ENCODE assay signal across 17 cellular contexts in genomic region chr16:76176616-76177015, GRCh38.
DNase-seq lines count a peak whose midpoint lies in the region; ATAC-seq, FAIRE-seq and TF ChIP-seq lines count a peak whose summit lies in the region.
"Had no signal": no experiment of that assay in that cellular context is flagged by ENCODE, and none has a peak within 500 bp of the region (broad histone marks: within the 10 kb centered on the region; RNA-seq: fewer than 3 reads in every experiment).

No MANE protein-coding gene starts in this region.

- H3K27me3 ChIP-seq in OCI-LY3 (ENCODE audit: low read depth, low read length) = no peaks in the 10 kb centered on the region
- H3K27me3 ChIP-seq: BE2C had no signal

- no peaks in the 10 kb centered on the region for H3K9me3 ChIP-seq in OCI-LY3 (ENCODE audit: insufficient read depth, low read length)
- H3K9me3 ChIP-seq: BE2C, HAP-1 had no signal

- H3K4me1 ChIP-seq in OCI-LY3 (ENCODE audit: low read length) = peaks cover 16% of the 10 kb centered on the region
- H3K4me1 ChIP-seq: BE2C, HAP-1 had no signal

- TF ChIP-seq CTCF in GM12865 (IDR thresholded peaks at IDR 0.05; ENCODE audit: insufficient read depth, low read depth, low read length, missing control alignments) (no peak), OCI-LY3 (IDR thresholded peaks at IDR 0.05; ENCODE audit: low read depth, low read length) (no peak)

- H3K4me3 ChIP-seq in GM12865 (ENCODE audit: low read depth, low read length) = peak overlapping the region; percentile 40; the same call in 1 of the 2 replicates
- H3K4me3 ChIP-seq in OCI-LY3 (ENCODE audit: low read length) = peak overlapping the region; percentile 72
- H3K4me3 ChIP-seq: HAP-1 had no signal

- DNase-seq in GM12865 (ENCODE audit: low read depth) (no peak), cerebellum (ENCODE audit: low spot score) (peak; percentile 24), hypothalamus (lab: John Stamatoyannopoulos, UW) (no peak), RCC 7860 (ENCODE audit: low spot score) (no peak), kidney tubule cell (ENCODE audit: low spot score) (no peak)
- DNase-seq: BE2C; CD4-positive, alpha-beta memory T cell; DMS79; GOT3; IMR-90; KBM-7 had no signal

- no peaks in the 10 kb centered on the region for H3K36me3 ChIP-seq in OCI-LY3 (replicated peaks; ENCODE audit: low read depth, low read length)
- H3K36me3 ChIP-seq: BE2C, HAP-1 had no signal

- FAIRE-seq in RCC 7860 (lab: Jason Lieb, UNC) = no peak
- FAIRE-seq: A204.1, G401.6 had no signal

- H4K20me1 ChIP-seq in OCI-LY3 (ENCODE audit: insufficient read depth, low read length) = no peaks in the 10 kb centered on the region

- no peak for ATAC-seq in HG02981 (IDR thresholded peaks at IDR 0.05; ENCODE audit: unreplicated experiment)

- H3K4me2 ChIP-seq in OCI-LY3 (ENCODE audit: low read length) = peak overlapping the region; percentile 98

- peak overlapping the region; percentile 40; the same call in 1 of the 2 replicates for H3K27ac ChIP-seq in OCI-LY3 (ENCODE audit: low read length)
- H3K27ac ChIP-seq: C4-2B had no signal

- no peaks in the 10 kb centered on the region for H3K79me2 ChIP-seq in OCI-LY3 (ENCODE audit: low read length)

- H2AFZ ChIP-seq in OCI-LY3 (ENCODE audit: low read depth, low read length) = peak overlapping the region; percentile 81; the same call in 1 of the 2 replicates

- H3K9ac ChIP-seq in OCI-LY3 (ENCODE audit: low read length) = no peak overlapping the region
